8 cellular contexts compared by ENCODE assay signal in genomic region chr17:1488826-1489275, GRCh38. TPM values are rescaled to one million over a fixed set of nuclear protein-coding genes. Genes with fewer than 3 reads are reported as not detected.
DNase-seq lines count a peak whose midpoint lies in the region; TF ChIP-seq lines count a peak whose summit lies in the region.

No MANE protein-coding gene starts in this region.

- H3T11ph ChIP-seq in H9 (ENCODE audit: low read length) = no peak overlapping the region

- no peak overlapping the region for H3K14ac ChIP-seq in H9 (ENCODE audit: insufficient read depth, low read length)

- no peaks in the 10 kb centered on the region for H3K9me2 ChIP-seq in hepatocyte (replicated peaks; ENCODE audit: insufficient read depth)
- H3K9me2 ChIP-seq in MM.1S (replicated peaks; ENCODE audit: insufficient read depth, low read length) = no peaks in the 10 kb centered on the region

- peaks cover 4% of the 10 kb centered on the region; the same call in 1 of the 2 replicates for H3K27me3 Mint-ChIP-seq in H9 (ENCODE audit: low read depth)
- H3K27me3 Mint-ChIP-seq in activated CD4-positive, alpha-beta memory T cell treated with anti-CD3 and anti-CD28 coated beads for 36 hours = no peaks in the 10 kb centered on the region

- no peak overlapping the region for H2BK12ac ChIP-seq in H9 (ENCODE audit: insufficient read length, low read depth, low read length)

- no peak overlapping the region for H3K27ac Mint-ChIP-seq in H9
- H3K27ac Mint-ChIP-seq in activated CD4-positive, alpha-beta memory T cell treated with anti-CD3 and anti-CD28 coated beads for 36 hours = no peak overlapping the region

- CTCF ChIA-PET in activated CD4-positive, alpha-beta memory T cell treated with anti-CD3 and anti-CD28 coated beads for 36 hours (lab: Charles Lee) = no interaction called here

- H3K4me1 Mint-ChIP-seq in H9 = peaks cover 28 to 40% of the 10 kb centered on the region in 2 experiments
- peaks cover 31% of the 10 kb centered on the region for H3K4me1 Mint-ChIP-seq in activated CD4-positive, alpha-beta memory T cell treated with anti-CD3 and anti-CD28 coated beads for 36 hours (ENCODE audit: low read depth)

- H3K23me2 ChIP-seq in H9 (ENCODE audit: insufficient read length, low read depth, low read length, poor library complexity, severe bottlenecking) = peaks cover 27% of the 10 kb centered on the region

- no peaks in the 10 kb centered on the region for H3K79me1 ChIP-seq in H9 (ENCODE audit: insufficient read depth, low read depth, low read length, poor library complexity, severe bottlenecking)

- no peak overlapping the region for H4K5ac ChIP-seq in H9 (ENCODE audit: insufficient read length, low read depth, low read length)

- H3K56ac ChIP-seq in H9 (ENCODE audit: insufficient read length, low read depth, low read length) = no peak overlapping the region

- no peak overlapping the region for H4K8ac ChIP-seq in H9 (replicated peaks; ENCODE audit: insufficient read length, low read depth, low read length)

- H2BK20ac ChIP-seq in H9 (ENCODE audit: low read depth, low read length, poor library complexity, severe bottlenecking) = no peak overlapping the region

- H2BK5ac ChIP-seq in H9 (ENCODE audit: insufficient read length, low read length) = no peak overlapping the region

- H3K4me3 ChIP-seq in hepatocyte = no peak overlapping the region
- H3K4me3 ChIP-seq in skin epidermis = peak overlapping the region in 4 of 7 experiments; percentile 44 to 82 (median 76)
- H3K4me3 ChIP-seq in MM.1S (ENCODE audit: low read length) = no peak overlapping the region

- WGBS in H9 (ENCODE audit: extremely low coverage, insufficient read length, low lambda C conversion rate) = no CpG with 5 or more reads among the region's 7 CpGs
- 69% methylated on average over 7 of the region's 7 CpGs for WGBS in hepatocyte (ENCODE audit: low lambda C conversion rate, missing lambda C conversion rate)

- no peak for TF ChIP-seq CTCF in H9 (conservative IDR thresholded peaks at IDR 0.05)
- no peak for TF ChIP-seq CTCF in hepatocyte (IDR thresholded peaks at IDR 0.05; ENCODE audit: poor library complexity)
- TF ChIP-seq CTCF in MM.1S (IDR thresholded peaks at IDR 0.05; ENCODE audit: low read length) = no peak

- H3K18ac ChIP-seq in H9 (ENCODE audit: insufficient read length, low read depth, low read length) = no peak overlapping the region

- intact Hi-C loops in activated CD4-positive, alpha-beta memory T cell treated with anti-CD3 and anti-CD28 coated beads for 36 hours (cut with micrococcal nuclease) = no loop called here

- H3K4me3 Mint-ChIP-seq in H9 = peak overlapping the region; percentile 61 to 81
- H3K4me3 Mint-ChIP-seq in activated CD4-positive, alpha-beta memory T cell treated with anti-CD3 and anti-CD28 coated beads for 36 hours = peak overlapping the region; percentile 65

- H4K91ac ChIP-seq in H9 (ENCODE audit: insufficient read length, low read depth, low read length) = no peak overlapping the region

- H3K36me3 Mint-ChIP-seq in H9 (ENCODE audit: insufficient read depth in 1 of 3, low read depth in 3 of 3) = peaks cover 0 to 7% (median 4%) of the 10 kb centered on the region in 3 experiments; a peak in 5 of 7 replicates
- H3K36me3 Mint-ChIP-seq in activated CD4-positive, alpha-beta memory T cell treated with anti-CD3 and anti-CD28 coated beads for 36 hours = no peaks in the 10 kb centered on the region

- H3K36me3 ChIP-seq in hepatocyte (replicated peaks; ENCODE audit: insufficient read depth, low read depth) (no peaks in the 10 kb centered on the region), MM.1S (replicated peaks; ENCODE audit: insufficient read depth, low read length) (no peaks in the 10 kb centered on the region)

- no peaks in the 10 kb centered on the region for H3K4me1 ChIP-seq in H9 (ENCODE audit: insufficient read depth, low read length)
- peaks cover 47% of the 10 kb centered on the region for H3K4me1 ChIP-seq in hepatocyte (ENCODE audit: insufficient read depth)
- peaks cover 14% of the 10 kb centered on the region; the same call in 1 of the 2 replicates for H3K4me1 ChIP-seq in MM.1S (ENCODE audit: low read length)

- H3K79me2 ChIP-seq in H9 (ENCODE audit: insufficient read depth, low read length) = no peaks in the 10 kb centered on the region
- H3K79me2 ChIP-seq in hepatocyte = peaks cover 42% of the 10 kb centered on the region
- peaks cover 13% of the 10 kb centered on the region for H3K79me2 ChIP-seq in MM.1S (ENCODE audit: low read length)

- no peak overlapping the region for H3K9ac ChIP-seq in H9 (ENCODE audit: extremely low read depth, insufficient read length, low read length)
- no peak overlapping the region for H3K9ac ChIP-seq in MM.1S (ENCODE audit: low read length)

- H4K20me1 ChIP-seq in H9 (ENCODE audit: control insufficient read depth, insufficient read depth, insufficient read length) (no peaks in the 10 kb centered on the region), hepatocyte (ENCODE audit: insufficient read depth, poor library complexity, severe bottlenecking) (no peaks in the 10 kb centered on the region), MM.1S (ENCODE audit: insufficient read depth, low read length) (no peaks in the 10 kb centered on the region)

- no peak overlapping the region for H2AK5ac ChIP-seq in H9 (ENCODE audit: insufficient read length, low read length)

- H3K4ac ChIP-seq in H9 (ENCODE audit: low read depth, low read length) = no peak overlapping the region

- H3K4me2 ChIP-seq in H9 (ENCODE audit: insufficient read depth, insufficient read length, low read length) (peak overlapping the region; percentile 73), hepatocyte (peak overlapping the region; percentile 99), MM.1S (ENCODE audit: low read depth, low read length) (no peak overlapping the region)

- H3K27ac ChIP-seq in H9 (ENCODE audit: insufficient read length, low read depth, low read length) (no peak overlapping the region), hepatocyte (peak overlapping the region; percentile 99), skin epidermis (peak overlapping the region in 20 of 21 experiments; percentile 64 to 98 (median 94)), MM.1S (ENCODE audit: low read length) (no peak overlapping the region)

- H3K9me3 Mint-ChIP-seq in H9 = peaks cover 0 to 3% of the 10 kb centered on the region in 2 experiments; a peak in 1 of 5 replicates
- H3K9me3 Mint-ChIP-seq in activated CD4-positive, alpha-beta memory T cell treated with anti-CD3 and anti-CD28 coated beads for 36 hours = no peaks in the 10 kb centered on the region

- H3F3A ChIP-seq in MM.1S (ENCODE audit: insufficient read depth, low read length) = 0 out of 2 replicates have a peak, but pooled peaks cover 3% of the 10 kb centered on the region

- DNase-seq in H9 (no peak), hepatocyte (ENCODE audit: low spot score) (no peak), NCI-H82 (lab: John Stamatoyannopoulos, UW) (no peak), mucosa of gallbladder (ENCODE audit: low spot score) (no peak), MM.1S (no peak)
- no peak for DNase-seq in activated CD4-positive, alpha-beta memory T cell treated with anti-CD3 and anti-CD28 coated beads for 36 hours
- DNase-seq in stimulated activated CD8-positive, alpha-beta memory T cell treated with anti-CD3 and anti-CD28 coated beads, Interleukin-4, amount 100 ng/mL, for 48 hours = no peak

- POLR2A ChIA-PET in activated CD4-positive, alpha-beta memory T cell treated with anti-CD3 and anti-CD28 coated beads for 36 hours (lab: Charles Lee) = interaction anchor here (2.1 kb wide), 1 partner anchor 27 kb away, joined by 6 read pairs; the partner anchor contains the start of gene INPP5K

- no peak overlapping the region for H3K23ac ChIP-seq in H9 (ENCODE audit: insufficient read length, low read depth, low read length)

- no peaks in the 10 kb centered on the region for H3K27me3 ChIP-seq in H9 (ENCODE audit: insufficient read depth, low read length)
- H3K27me3 ChIP-seq in hepatocyte = no peaks in the 10 kb centered on the region
- H3K27me3 ChIP-seq in MM.1S (replicated peaks; ENCODE audit: insufficient read depth, low read length) = no peaks in the 10 kb centered on the region

- no peaks in the 10 kb centered on the region for H3K9me3 ChIP-seq in H9 (ENCODE audit: control insufficient read depth, low read depth, low read length)
- H3K9me3 ChIP-seq in hepatocyte (ENCODE audit: low read depth) = no peaks in the 10 kb centered on the region
- H3K9me3 ChIP-seq in MM.1S (replicated peaks; ENCODE audit: insufficient read depth, low read length) = no peaks in the 10 kb centered on the region

- H2BK15ac ChIP-seq in H9 (ENCODE audit: low read depth, low read length) = no peak overlapping the region

- H2AFZ ChIP-seq in H9 (ENCODE audit: low read length) (no peak overlapping the region), hepatocyte (no peak overlapping the region), MM.1S (ENCODE audit: low read length) (no peak overlapping the region)

- H2BK120ac ChIP-seq in H9 (ENCODE audit: low read depth, low read length, poor library complexity, severe bottlenecking) = no peak overlapping the region

RNA-seq across cellular contexts. Expression of gene MYO1C, which starts 3.6 kb away (rescaled TPM):
- total RNA-seq in H9 (2021) (86.5 and 87.4 TPM in 2 replicates), hepatocyte (74.4 and 76.8 TPM in 2 replicates), mucosa of gallbladder (285 TPM)
- 10 to 100 TPM; 42.8 to 46.7 TPM for total RNA-seq in activated CD4-positive, alpha-beta memory T cell treated with anti-CD3 and anti-CD28 coated beads for 36 hours
- 85.3 and 92.3 TPM in 2 replicates for polyA plus RNA-seq in hepatocyte

RNA-seq across cellular contexts. Expression of gene INPP5K, which starts 27.6 kb away (rescaled TPM):
- total RNA-seq in H9 (2021) = 28.1 and 29.4 TPM in 2 replicates
- total RNA-seq in activated CD4-positive, alpha-beta memory T cell treated with anti-CD3 and anti-CD28 coated beads for 36 hours = 10 to 100 TPM; 21.2 to 24.0 TPM
- total RNA-seq in hepatocyte = 34.7 and 48.4 TPM in 2 replicates
- 33.5 and 40.4 TPM in 2 replicates for polyA plus RNA-seq in hepatocyte
- total RNA-seq in mucosa of gallbladder = 38.6 TPM

RNA-seq across cellular contexts. Expression of gene CRK, which starts 32.8 kb away (rescaled TPM):
- total RNA-seq in H9 (2021) (58.9 and 60.5 TPM in 2 replicates), hepatocyte (66.7 and 72.1 TPM in 2 replicates), mucosa of gallbladder (82.2 TPM)
- total RNA-seq in activated CD4-positive, alpha-beta memory T cell treated with anti-CD3 and anti-CD28 coated beads for 36 hours = 10 to 100 TPM; 14.1 to 17.8 TPM
- polyA plus RNA-seq in hepatocyte = 66.5 and 69.2 TPM in 2 replicates

Comparison
In these comparisons a context has a peak if more than half of its experiments do, and no peak if none do; other contexts are left out.
1. H3K27ac ChIP-seq: peak in hepatocyte (single experiment) and skin epidermis (20 of 21); none in H9 (single experiment) and MM.1S (single experiment).
2. H3K4me3 ChIP-seq: peak in skin epidermis (4 of 7); none in hepatocyte (single experiment) and MM.1S (single experiment).